21 cellular contexts compared by ENCODE assay signal in genomic region chr16:86038923-86039310, GRCh38.
DNase-seq lines count a peak whose midpoint lies in the region; ATAC-seq and TF ChIP-seq lines count a peak whose summit lies in the region.
"Had no signal": no experiment of that assay in that cellular context is flagged by ENCODE, and none has a peak within 500 bp of the region (broad histone marks: within the 10 kb centered on the region; RNA-seq: fewer than 3 reads in every experiment).

No MANE protein-coding gene starts in this region.

- H3K4me1 ChIP-seq in mucosa of descending colon (ENCODE audit: low read depth), result no peaks in the 10 kb centered on the region

- intact Hi-C loops in activated CD8-positive, alpha-beta T cell treated with anti-CD3 and anti-CD28 coated beads for 36 hours (cut with micrococcal nuclease), result no loop called here
- intact Hi-C loops in mucosa of descending colon (cut with DNase I, micrococcal nuclease), result no loop called here

- POLR2A ChIA-PET in activated CD8-positive, alpha-beta T cell treated with anti-CD3 and anti-CD28 coated beads for 36 hours (lab: Charles Lee), result interaction anchor here (0.7 kb wide), 1 partner anchor 7 kb away, joined by 4 read pairs; no protein-coding TSS in a partner anchor

- no peak overlapping the region for H3K4me3 ChIP-seq in mucosa of descending colon

- H3K9me3 Mint-ChIP-seq in activated CD8-positive, alpha-beta T cell treated with anti-CD3 and anti-CD28 coated beads for 36 hours, result no peaks in the 10 kb centered on the region
- H3K9me3 Mint-ChIP-seq: natural killer cell; stimulated activated naive B cell treated with anti-CD40 and anti-IgM and Interleukin-4, amounts not matched to agents 10 μg/mL and 1 μg/mL and 100 μg/mL, for 72 hours had no signal

- no peak for TF ChIP-seq CTCF in activated CD8-positive, alpha-beta T cell treated with anti-CD3 and anti-CD28 coated beads for 36 hours (IDR thresholded peaks at IDR 0.05)
- no peak for TF ChIP-seq CTCF in mucosa of descending colon (IDR thresholded peaks at IDR 0.05)

- peaks cover 9% of the 10 kb centered on the region for H3K4me1 Mint-ChIP-seq in activated CD8-positive, alpha-beta T cell treated with anti-CD3 and anti-CD28 coated beads for 36 hours (ENCODE audit: low read depth)
- H3K4me1 Mint-ChIP-seq: natural killer cell; stimulated activated naive B cell treated with anti-CD40 and anti-IgM and Interleukin-4, amounts not matched to agents 10 μg/mL and 1 μg/mL and 100 μg/mL, for 72 hours had no signal

- H3K27me3 Mint-ChIP-seq in activated CD8-positive, alpha-beta T cell treated with anti-CD3 and anti-CD28 coated beads for 36 hours, result peaks cover 15% of the 10 kb centered on the region

- no peak overlapping the region for H3K27ac Mint-ChIP-seq in activated CD8-positive, alpha-beta T cell treated with anti-CD3 and anti-CD28 coated beads for 36 hours
- H3K27ac Mint-ChIP-seq: natural killer cell; stimulated activated naive B cell treated with anti-CD40 and anti-IgM and Interleukin-4, amounts not matched to agents 10 μg/mL and 1 μg/mL and 100 μg/mL, for 72 hours had no signal

- no peak overlapping the region for H3K4me3 Mint-ChIP-seq in activated CD8-positive, alpha-beta T cell treated with anti-CD3 and anti-CD28 coated beads for 36 hours
- H3K4me3 Mint-ChIP-seq: natural killer cell; stimulated activated naive B cell treated with anti-CD40 and anti-IgM and Interleukin-4, amounts not matched to agents 10 μg/mL and 1 μg/mL and 100 μg/mL, for 72 hours had no signal

- no peaks in the 10 kb centered on the region for H3K9me3 ChIP-seq in mucosa of descending colon

- peak; percentile 30 for DNase-seq in stimulated activated CD4-positive, alpha-beta T cell treated with anti-CD3 and anti-CD28 coated beads, Interleukin-15, amount 100 ng/mL, for 24 hours
- no peak for DNase-seq in stimulated activated CD4-positive, alpha-beta T cell treated with anti-CD3 and anti-CD28 coated beads, Interleukin-4, amount 100 ng/mL, for 1 hour
- peak; percentile 65 for DNase-seq in activated CD8-positive, alpha-beta T cell treated with anti-CD3 and anti-CD28 coated beads for 36 hours
- DNase-seq in mucosa of descending colon (no peak), COLO829 (ENCODE audit: low spot score) (no peak), SK-N-DZ (ENCODE audit: low spot score) (no peak)
- DNase-seq: activated naive CD4-positive, alpha-beta T cell; aorta; central memory CD4-positive, alpha-beta T cell; DMS79; GOT3; KBM-7; mesenchymal stem cell; MV-4-11; natural killer cell; NCI-H187 treated with DMSO at 0.1 percent for 48 hours; PC-3; SHP77 treated with DMSO at 0.1 percent for 48 hours; stimulated activated naive B cell treated with anti-CD40 and anti-IgM and Interleukin-4, amounts not matched to agents 10 μg/mL and 1 μg/mL and 100 μg/mL, for 72 hours had no signal

- peak; percentile 82 for ATAC-seq in activated CD8-positive, alpha-beta T cell treated with anti-CD3 and anti-CD28 coated beads for 36 hours
- ATAC-seq in mucosa of descending colon (peak; percentile 15), GM19351 (IDR thresholded peaks at IDR 0.05; ENCODE audit: unreplicated experiment) (no peak)
- ATAC-seq: natural killer cell; PC-3; sciatic nerve; stimulated activated naive B cell treated with anti-CD40 and anti-IgM and Interleukin-4, amounts not matched to agents 10 μg/mL and 1 μg/mL and 100 μg/mL, for 72 hours had no signal

- no peaks in the 10 kb centered on the region for H3K36me3 Mint-ChIP-seq in activated CD8-positive, alpha-beta T cell treated with anti-CD3 and anti-CD28 coated beads for 36 hours (ENCODE audit: low read depth)
- H3K36me3 Mint-ChIP-seq: natural killer cell; stimulated activated naive B cell treated with anti-CD40 and anti-IgM and Interleukin-4, amounts not matched to agents 10 μg/mL and 1 μg/mL and 100 μg/mL, for 72 hours had no signal

- CTCF ChIA-PET in activated CD8-positive, alpha-beta T cell treated with anti-CD3 and anti-CD28 coated beads for 36 hours (lab: Charles Lee), result interaction anchor here (1.6 kb wide), 1 partner anchor 218 kb away, joined by 6 read pairs; no protein-coding TSS in a partner anchor

- no peaks in the 10 kb centered on the region for H3K36me3 ChIP-seq in mucosa of descending colon (ENCODE audit: low read depth)

Comparison
In these comparisons a context has a peak if more than half of its experiments do, and no peak if none do; other contexts are left out.
1. DNase-seq: peak in stimulated activated CD4-positive, alpha-beta T cell treated with anti-CD3 and anti-CD28 coated beads, Interleukin-15, amount 100 ng/mL, for 24 hours (single experiment) and activated CD8-positive, alpha-beta T cell treated with anti-CD3 and anti-CD28 coated beads for 36 hours (single experiment); none in stimulated activated CD4-positive, alpha-beta T cell treated with anti-CD3 and anti-CD28 coated beads, Interleukin-4, amount 100 ng/mL, for 1 hour (single experiment), mucosa of descending colon (0 of 3), COLO829 (single experiment) and SK-N-DZ (single experiment).